Comparison of ENCODE assay signal across 27 cellular contexts in genomic region chr1:39224295-39224829, GRCh38. TPM values are rescaled to one million over a fixed set of nuclear protein-coding genes. Genes with fewer than 3 reads are reported as not detected.
A peak's percentile ranks its signal among the peaks of the same experiment; 100 is the strongest.
DNase-seq lines count a peak whose midpoint lies in the region; ATAC-seq and TF ChIP-seq lines count a peak whose summit lies in the region.
"Had no signal": no experiment of that assay in that cellular context is flagged by ENCODE, and none has a peak within 500 bp of the region (broad histone marks: within the 10 kb centered on the region; RNA-seq: fewer than 3 reads in every experiment).

No MANE protein-coding gene starts in this region.

- no peak overlapping the region for H3K4me3 ChIP-seq in fibroblast of pulmonary artery (replicated peaks; ENCODE audit: low read depth, low read length)
- H3K4me3 ChIP-seq: spleen, tibial artery had no signal

- peak overlapping the region; percentile 90 for H3K27ac Mint-ChIP-seq in T-helper 17 cell
- H3K27ac Mint-ChIP-seq in stimulated activated effector memory CD8-positive, alpha-beta T cell treated with anti-CD3 and anti-CD28 coated beads, Interleukin-12 subunit alpha, Interleukin-12 subunit beta, amount 100 ng/mL, for 72 hours, result peak overlapping the region; percentile 40
- H3K27ac Mint-ChIP-seq: stimulated activated naive CD8-positive, alpha-beta T cell treated with anti-CD3 and anti-CD28 coated beads, Interleukin-15, amount 100 ng/mL, for 72 hours had no signal

- peaks cover 69% of the 10 kb centered on the region for H3K4me1 Mint-ChIP-seq in T-helper 17 cell
- peaks cover 64% of the 10 kb centered on the region for H3K4me1 Mint-ChIP-seq in stimulated activated effector memory CD8-positive, alpha-beta T cell treated with anti-CD3 and anti-CD28 coated beads, Interleukin-12 subunit alpha, Interleukin-12 subunit beta, amount 100 ng/mL, for 72 hours

- no peaks in the 10 kb centered on the region for H3K27me3 Mint-ChIP-seq in T-helper 17 cell
- H3K27me3 Mint-ChIP-seq: stimulated activated naive CD8-positive, alpha-beta T cell treated with anti-CD3 and anti-CD28 coated beads, Interleukin-15, amount 100 ng/mL, for 72 hours had no signal

- TF ChIP-seq CTCF in fibroblast of pulmonary artery (IDR thresholded peaks at IDR 0.05; ENCODE audit: low read length, missing control alignments), result no peak

- ATAC-seq in left ventricle myocardium superior (peak; percentile 60), left cardiac atrium (no peak), T-helper 17 cell (no peak), HG02759 (IDR thresholded peaks at IDR 0.05; ENCODE audit: unreplicated experiment) (no peak)
- no peak for ATAC-seq in stimulated activated effector memory CD8-positive, alpha-beta T cell treated with anti-CD3 and anti-CD28 coated beads, Interleukin-12 subunit alpha, Interleukin-12 subunit beta, amount 100 ng/mL, for 72 hours
- ATAC-seq: stimulated activated naive CD8-positive, alpha-beta T cell treated with anti-CD3 and anti-CD28 coated beads, Interleukin-15, amount 100 ng/mL, for 72 hours had no signal

- H3K9me3 ChIP-seq in T-helper 17 cell (ENCODE audit: control insufficient read depth, low read length, poor library complexity, severe bottlenecking), result no peaks in the 10 kb centered on the region
- H3K9me3 ChIP-seq: spleen, tibial artery had no signal

- H3K9me3 Mint-ChIP-seq in stimulated activated effector memory CD8-positive, alpha-beta T cell treated with anti-CD3 and anti-CD28 coated beads, Interleukin-12 subunit alpha, Interleukin-12 subunit beta, amount 100 ng/mL, for 72 hours, result peaks cover 2% of the 10 kb centered on the region
- H3K9me3 Mint-ChIP-seq: stimulated activated naive CD8-positive, alpha-beta T cell treated with anti-CD3 and anti-CD28 coated beads, Interleukin-15, amount 100 ng/mL, for 72 hours had no signal

- H3K4me3 Mint-ChIP-seq in T-helper 17 cell, result peak overlapping the region; percentile 45
- H3K4me3 Mint-ChIP-seq in stimulated activated effector memory CD8-positive, alpha-beta T cell treated with anti-CD3 and anti-CD28 coated beads, Interleukin-12 subunit alpha, Interleukin-12 subunit beta, amount 100 ng/mL, for 72 hours, result no peak overlapping the region
- H3K4me3 Mint-ChIP-seq: stimulated activated naive CD8-positive, alpha-beta T cell treated with anti-CD3 and anti-CD28 coated beads, Interleukin-15, amount 100 ng/mL, for 72 hours had no signal

- peaks cover 18% of the 10 kb centered on the region for H3K36me3 Mint-ChIP-seq in T-helper 17 cell (ENCODE audit: low read depth)
- peaks cover 74% of the 10 kb centered on the region for H3K36me3 Mint-ChIP-seq in stimulated activated effector memory CD8-positive, alpha-beta T cell treated with anti-CD3 and anti-CD28 coated beads, Interleukin-12 subunit alpha, Interleukin-12 subunit beta, amount 100 ng/mL, for 72 hours

- intact Hi-C loops in left ventricle myocardium superior (cut with micrococcal nuclease), result no loop called here
- intact Hi-C loops in left cardiac atrium (cut with DNase I), result no loop called here

- DNase-seq in left ventricle myocardium superior (no peak), left cardiac atrium (no peak), T-helper 17 cell (no peak), fibroblast of pulmonary artery (ENCODE audit: low read depth) (peak; percentile 12), T1000 (lab: John Stamatoyannopoulos, UW) (no peak)
- DNase-seq in stimulated activated effector memory CD8-positive, alpha-beta T cell treated with anti-CD3 and anti-CD28 coated beads, Interleukin-12 subunit alpha, Interleukin-12 subunit beta, amount 100 ng/mL, for 72 hours (ENCODE audit: low spot score in 2 of 2), result no peak
- DNase-seq: activated CD4-positive, alpha-beta T cell treated with anti-CD3 and anti-CD28 coated beads for 48 hours; activated CD8-positive, alpha-beta memory T cell treated with anti-CD3 and anti-CD28 coated beads, Interleukin-2, amount 50 U/mL, for 4 hours; anterior cingulate cortex; DMS79; erythroblast; foreskin melanocyte; hypothalamus; islet precursor cell; Karpas-422; NCI-H187 treated with DMSO at 0.1 percent for 48 hours; NCI-H345; NCI-H774; occipital lobe; retina; SHP77 treated with DMSO at 0.1 percent for 48 hours; spleen; stimulated activated CD4-positive, alpha-beta T cell treated with anti-CD3 and anti-CD28 coated beads, Interleukin-4, amount 100 ng/mL, for 1 hour; stimulated activated naive CD8-positive, alpha-beta T cell treated with anti-CD3 and anti-CD28 coated beads, Interleukin-15, amount 100 ng/mL, for 72 hours; SW 1271; tibial artery had no signal

RNA-seq across cellular contexts. Expression of gene MACF1, which starts 19.9 kb away (rescaled TPM):
- total RNA-seq in left ventricle myocardium superior (239 TPM), left cardiac atrium (100 to 1,000 TPM; 263 to 280 TPM), T-helper 17 cell (100 to 1,000 TPM; 510 to 525 TPM)
